1 cellular context compared by ENCODE assay signal in genomic region chr7:87107949-87108757, GRCh38.
TF ChIP-seq lines count a peak whose summit lies in the region.

No MANE protein-coding gene starts in this region.

TF ChIP-seq in GM23338, 12 proteins besides CTCF, POLR2A, EP300 and RAD21 (continued from another document):
- TF ChIP-seq, protein P1, sequence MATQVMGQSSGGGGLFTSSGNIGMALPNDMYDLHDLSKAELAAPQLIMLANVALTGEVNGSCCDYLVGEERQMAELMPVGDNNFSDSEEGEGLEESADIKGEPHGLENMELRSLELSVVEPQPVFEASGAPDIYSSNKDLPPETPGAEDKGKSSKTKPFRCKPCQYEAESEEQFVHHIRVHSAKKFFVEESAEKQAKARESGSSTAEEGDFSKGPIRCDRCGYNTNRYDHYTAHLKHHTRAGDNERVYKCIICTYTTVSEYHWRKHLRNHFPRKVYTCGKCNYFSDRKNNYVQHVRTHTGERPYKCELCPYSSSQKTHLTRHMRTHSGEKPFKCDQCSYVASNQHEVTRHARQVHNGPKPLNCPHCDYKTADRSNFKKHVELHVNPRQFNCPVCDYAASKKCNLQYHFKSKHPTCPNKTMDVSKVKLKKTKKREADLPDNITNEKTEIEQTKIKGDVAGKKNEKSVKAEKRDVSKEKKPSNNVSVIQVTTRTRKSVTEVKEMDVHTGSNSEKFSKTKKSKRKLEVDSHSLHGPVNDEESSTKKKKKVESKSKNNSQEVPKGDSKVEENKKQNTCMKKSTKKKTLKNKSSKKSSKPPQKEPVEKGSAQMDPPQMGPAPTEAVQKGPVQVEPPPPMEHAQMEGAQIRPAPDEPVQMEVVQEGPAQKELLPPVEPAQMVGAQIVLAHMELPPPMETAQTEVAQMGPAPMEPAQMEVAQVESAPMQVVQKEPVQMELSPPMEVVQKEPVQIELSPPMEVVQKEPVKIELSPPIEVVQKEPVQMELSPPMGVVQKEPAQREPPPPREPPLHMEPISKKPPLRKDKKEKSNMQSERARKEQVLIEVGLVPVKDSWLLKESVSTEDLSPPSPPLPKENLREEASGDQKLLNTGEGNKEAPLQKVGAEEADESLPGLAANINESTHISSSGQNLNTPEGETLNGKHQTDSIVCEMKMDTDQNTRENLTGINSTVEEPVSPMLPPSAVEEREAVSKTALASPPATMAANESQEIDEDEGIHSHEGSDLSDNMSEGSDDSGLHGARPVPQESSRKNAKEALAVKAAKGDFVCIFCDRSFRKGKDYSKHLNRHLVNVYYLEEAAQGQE (IDR thresholded peaks at IDR 0.05; ENCODE audit: unreplicated experiment) = no peak
- TF ChIP-seq JUNB (IDR thresholded peaks at IDR 0.05; ENCODE audit: unreplicated experiment) (no peak), STAT1 (IDR thresholded peaks at IDR 0.05; ENCODE audit: unreplicated experiment) (no peak), EZH2phosphoT487 (IDR thresholded peaks at IDR 0.05; ENCODE audit: unreplicated experiment) (no peak), ZNF462 (CRISPR knock-in tag; IDR thresholded peaks at IDR 0.05) (no peak), CREB1 (CRISPR knock-in tag; IDR thresholded peaks at IDR 0.05; ENCODE audit: low read depth) (no peak)
